ENCODE assay signal across 15 cellular contexts in the genomic region with DNA sequence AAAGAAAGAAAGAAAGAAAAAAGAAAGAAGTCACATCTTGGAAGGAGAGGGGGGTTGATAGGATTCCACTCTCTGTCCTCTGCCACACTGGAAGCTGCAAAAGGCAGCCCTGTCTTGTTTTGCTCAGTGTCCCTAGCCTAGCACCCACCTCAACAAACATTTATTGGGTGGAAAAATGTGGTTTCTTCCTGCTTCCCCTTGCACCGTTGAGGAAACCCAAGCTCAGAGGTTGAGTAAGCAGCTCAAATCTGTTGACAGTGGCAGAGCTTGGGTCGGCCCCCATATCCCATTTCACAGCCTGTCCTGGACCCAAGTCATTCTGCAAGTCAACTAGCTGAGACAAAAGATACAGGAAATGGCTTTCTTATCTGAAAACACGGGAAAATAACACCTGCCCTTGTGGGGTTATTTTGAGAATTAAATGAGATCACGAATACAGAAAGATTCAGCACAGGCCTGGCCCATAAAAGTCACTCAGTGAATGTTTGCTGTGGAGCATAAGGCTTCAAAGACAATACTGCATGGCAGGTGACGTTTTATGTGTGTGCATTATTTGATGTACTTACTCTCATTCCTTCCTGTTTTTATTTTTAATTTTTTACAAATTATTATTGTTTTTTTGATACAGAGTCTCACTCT.
A peak's percentile ranks its signal among the peaks of the same experiment; 100 is the strongest.
DNase-seq lines count a peak whose midpoint lies in the region; ATAC-seq and TF ChIP-seq lines count a peak whose summit lies in the region.
"Had no signal": no experiment of that assay in that cellular context is flagged by ENCODE, and none has a peak within 500 bp of the region (broad histone marks: within the 10 kb centered on the region; RNA-seq: fewer than 3 reads in every experiment).

No MANE protein-coding gene starts in this region.

- H3K36me3 ChIP-seq in left ventricle myocardium inferior (no peaks in the 10 kb centered on the region), thyroid gland (no peaks in the 10 kb centered on the region)
- H3K36me3 ChIP-seq: cardiac muscle cell, esophagus muscularis mucosa, vagina had no signal

- peaks cover 13% of the 10 kb centered on the region for H3K27me3 Mint-ChIP-seq in chondrocyte (ENCODE audit: low read depth)

- TF ChIP-seq CTCF in left ventricle myocardium inferior (IDR thresholded peaks at IDR 0.05; ENCODE audit: borderline replicate concordance) (no peak), chondrocyte (IDR thresholded peaks at IDR 0.05) (no peak), thyroid gland (IDR thresholded peaks at IDR 0.05) (no peak)

- intact Hi-C loops in left ventricle myocardium inferior (cut with micrococcal nuclease) (no loop called here), Right ventricle myocardium superior (cut with DNase I) (no loop called here), thyroid gland (cut with DNase I) (no loop called here)

- H3K27me3 ChIP-seq in left ventricle myocardium inferior (ENCODE audit: low read depth) (peaks cover 16% of the 10 kb centered on the region), thyroid gland (no peaks in the 10 kb centered on the region)
- H3K27me3 ChIP-seq: cardiac muscle cell, vagina had no signal

- 60 to 61% methylated on average over 5 of the region's 5 CpGs for WGBS in thyroid gland, 2 donors

- DNase-seq in left ventricle myocardium inferior (no peak), Right ventricle myocardium superior (no peak), NCI-H69 (lab: John Stamatoyannopoulos, UW) (peak; percentile 37), chondrocyte (ENCODE audit: low spot score) (peak; percentile 1), thyroid gland (no peak)
- DNase-seq: NCI-H1436, T-helper 9 cell had no signal

- H3K4me3 Mint-ChIP-seq in chondrocyte (ENCODE audit: unreplicated experiment): no peak overlapping the region
- H3K4me3 Mint-ChIP-seq: B cell had no signal

- TF ChIP-seq POLR2A in thyroid gland (IDR thresholded peaks at IDR 0.05): no peak

- H3K9me3 ChIP-seq in left ventricle myocardium inferior (replicated peaks) (no peaks in the 10 kb centered on the region), thyroid gland (no peaks in the 10 kb centered on the region)
- H3K9me3 ChIP-seq: esophagus muscularis mucosa, vagina had no signal

- H3K4me1 Mint-ChIP-seq in chondrocyte (ENCODE audit: low read depth): no peaks in the 10 kb centered on the region
- H3K4me1 Mint-ChIP-seq: B cell had no signal

- no peaks in the 10 kb centered on the region for H3K36me3 Mint-ChIP-seq in chondrocyte (ENCODE audit: low read depth)

- H3K27ac ChIP-seq in left ventricle myocardium inferior (replicated peaks): peak overlapping the region; percentile 34
- peak overlapping the region; percentile 5 to 50 (median 6) for H3K27ac ChIP-seq in thyroid gland
- H3K27ac ChIP-seq: cardiac muscle cell, esophagus muscularis mucosa, vagina had no signal

- no peaks in the 10 kb centered on the region for H3K9me3 Mint-ChIP-seq in chondrocyte (ENCODE audit: low read depth)

- no peak overlapping the region for H3K27ac Mint-ChIP-seq in chondrocyte (ENCODE audit: unreplicated experiment)
- H3K27ac Mint-ChIP-seq: B cell had no signal

- peaks cover 21% of the 10 kb centered on the region for H3K4me1 ChIP-seq in left ventricle myocardium inferior
- H3K4me1 ChIP-seq in thyroid gland: peaks cover 10 to 35% of the 10 kb centered on the region in 2 donors
- H3K4me1 ChIP-seq: vagina had no signal

- ATAC-seq in Right ventricle myocardium superior (ENCODE audit: poor library complexity) (no peak), GM19452 (IDR thresholded peaks at IDR 0.05; ENCODE audit: unreplicated experiment) (no peak), HG02840 (IDR thresholded peaks at IDR 0.05; ENCODE audit: low FRiP score, unreplicated experiment) (no peak)
- ATAC-seq in activated CD4-positive, CD25-positive, alpha-beta regulatory T cell treated with anti-CD3 and anti-CD28 coated beads, Interleukin-2, amount 50 U/mL, for 24 hours: no peak

- H3K4me3 ChIP-seq in left ventricle myocardium inferior (no peak overlapping the region), thyroid gland (replicated peaks in 1 of 3) (no peak overlapping the region)
- H3K4me3 ChIP-seq: cardiac muscle cell, esophagus muscularis mucosa, skin epidermis, vagina had no signal

Comparison
In these comparisons a context has a peak if more than half of its experiments do, and no peak if none do; other contexts are left out.
1. DNase-seq: peak in NCI-H69 (single experiment) and chondrocyte (single experiment); none in left ventricle myocardium inferior (single experiment), Right ventricle myocardium superior (single experiment) and thyroid gland (0 of 2).